20 cellular contexts compared by ENCODE assay signal in genomic region chr12:49943663-49943945, GRCh38. TPM values are rescaled to one million over a fixed set of nuclear protein-coding genes. Genes with fewer than 3 reads are reported as not detected.
DNase-seq lines count a peak whose midpoint lies in the region; ATAC-seq, FAIRE-seq and TF ChIP-seq lines count a peak whose summit lies in the region.
"Had no signal": no experiment of that assay in that cellular context is flagged by ENCODE, and none has a peak within 500 bp of the region (broad histone marks: within the 10 kb centered on the region; RNA-seq: fewer than 3 reads in every experiment).

No MANE protein-coding gene starts in this region.

- H3K4me3 ChIP-seq in HEK293 (ENCODE audit: low read depth, low read length) (no peak overlapping the region), iPS-18c (ENCODE audit: insufficient read depth, low read depth, low read length) (peak overlapping the region; percentile 20; the same call in 1 of the 2 replicates), pancreas (no peak overlapping the region)

- peaks cover 3% of the 10 kb centered on the region for H3K27me3 Mint-ChIP-seq in type B pancreatic cell

- ATAC-seq in pancreas: no peak
- ATAC-seq: Right ventricle myocardium inferior had no signal

- CTCF ChIA-PET in HEK293 (lab: Yijun Ruan, JAX) (interaction anchor here (0.6 to 2.3 kb wide), 6 partner anchors 14 to 215 kb away, joined by 3 to 8 read pairs (median 4); no protein-coding TSS in a partner anchor), RWPE1 (lab: Yijun Ruan, JAX) (interaction anchor here (0.5 to 1.3 kb wide), 3 partner anchors 41 to 76 kb away, joined by 3 to 6 read pairs (median 5); no protein-coding TSS in a partner anchor), HEK293T (lab: Yijun Ruan, JAX) (interaction anchor here (1.6 to 2.0 kb wide), 2 partner anchors 24 to 77 kb away, joined by 4 to 5 read pairs; no protein-coding TSS in a partner anchor)

- no peak overlapping the region for H3K4me3 Mint-ChIP-seq in type B pancreatic cell

- FAIRE-seq in pancreas (lab: Jason Lieb, UNC): no peak
- FAIRE-seq: H54 had no signal

- no peaks in the 10 kb centered on the region for H3K9me3 Mint-ChIP-seq in type B pancreatic cell

- H3K27me3 ChIP-seq in pancreas: no peaks in the 10 kb centered on the region

- intact Hi-C loops in pancreas (cut with DNase I): no loop called here

- H3K36me3 ChIP-seq in HEK293 (ENCODE audit: control insufficient read depth in 2 of 2, insufficient read depth in 1 of 2, low read length in 2 of 2) (no peaks in the 10 kb centered on the region), pancreas (no peaks in the 10 kb centered on the region)

- DNase-seq in RWPE1 (ENCODE audit: low spot score) (no peak), type B pancreatic cell (ENCODE audit: extremely low spot score, unreplicated experiment) (no peak), pancreas (no peak), NCI-H1092 (lab: John Stamatoyannopoulos, UW) (no peak), HEK293T (ENCODE audit: extremely low spot score) (no peak)
- DNase-seq: Caco-2, DMS153, GDM1, NCI-H1694 treated with DMSO at 0.1 percent for 48 hours, NCI-H2227 treated with DMSO at 0.1 percent for 48 hours, NCI-H510A treated with DMSO at 0.1 percent for 48 hours had no signal

- peaks cover 38% of the 10 kb centered on the region for H3K4me1 Mint-ChIP-seq in type B pancreatic cell (ENCODE audit: unreplicated experiment)

- H3K27ac ChIP-seq in HEK293 (ENCODE audit: extremely low read depth, low read depth, low read length) (no peak overlapping the region), RWPE1 (peak overlapping the region; percentile 25; the same call in 1 of the 2 replicates), pancreas (no peak overlapping the region)
- H3K27ac ChIP-seq: C4-2B, HL-60 had no signal

- H3K4me1 ChIP-seq in HEK293 (ENCODE audit: control insufficient read depth, insufficient read depth, low read length): no peaks in the 10 kb centered on the region
- peaks cover 0 to 3% (median 0%) of the 10 kb centered on the region in 3 donors for H3K4me1 ChIP-seq in pancreas

- no peak for TF ChIP-seq CTCF in HEK293 (tag by site-specific recombination; IDR thresholded peaks at IDR 0.05)
- TF ChIP-seq CTCF in RWPE1 (conservative IDR thresholded peaks at IDR 0.05; ENCODE audit: low read depth): no peak
- TF ChIP-seq CTCF in type B pancreatic cell (conservative IDR thresholded peaks at IDR 0.05): no peak
- TF ChIP-seq CTCF in pancreas (IDR thresholded peaks at IDR 0.05): no peak

- H3K9me3 ChIP-seq in HEK293 (ENCODE audit: control insufficient read depth, insufficient read depth, low read depth, low read length) (no peaks in the 10 kb centered on the region), iPS-18c (ENCODE audit: control insufficient read depth, insufficient read depth, low read length) (no peaks in the 10 kb centered on the region), pancreas (no peaks in the 10 kb centered on the region)
- H3K9me3 ChIP-seq: Caco-2 had no signal

- no peaks in the 10 kb centered on the region for H3K36me3 Mint-ChIP-seq in type B pancreatic cell

- WGBS in pancreas, 2 donors: 72 to 79% methylated on average over 1 of the region's 1 CpG

- H3K27ac Mint-ChIP-seq in type B pancreatic cell: peak overlapping the region; percentile 26

- POLR2A ChIA-PET in HEK293 (lab: Yijun Ruan, JAX): no interaction called here
- POLR2A ChIA-PET in RWPE1 (lab: Yijun Ruan, JAX; ENCODE audit: low non-redundant PET): no interaction called here
- POLR2A ChIA-PET in HEK293T (lab: Yijun Ruan, JAX): no interaction called here

TF ChIP-seq in HEK293, 187 proteins besides CTCF, POLR2A, EP300 and RAD21:
- TF ChIP-seq GLI2 (tag by site-specific recombination; IDR thresholded peaks at IDR 0.05; ENCODE audit: borderline replicate concordance, low read depth) (no peak), ZNF16 (tag by site-specific recombination; IDR thresholded peaks at IDR 0.05; ENCODE audit: low read depth) (peak; percentile 83; the same call in 1 of the 2 replicates)

TF ChIP-seq in HEK293T, 16 proteins besides CTCF, POLR2A, EP300 and RAD21:
- TF ChIP-seq ARNT (IDR thresholded peaks at IDR 0.05): no peak
- TF ChIP-seq TARDBP (IDR thresholded peaks at IDR 0.05): no peak
- no peak for TF ChIP-seq FOXA1 (IDR thresholded peaks at IDR 0.05)
- TF ChIP-seq LEF1 (IDR thresholded peaks at IDR 0.05; ENCODE audit: borderline replicate concordance): no peak
- TF ChIP-seq FOXK2 (IDR thresholded peaks at IDR 0.05): no peak
- no peak for TF ChIP-seq ELF4 (IDR thresholded peaks at IDR 0.05)
- no peak for TF ChIP-seq PKNOX1 (IDR thresholded peaks at IDR 0.05)
- no peak for TF ChIP-seq SUZ12 (IDR thresholded peaks at IDR 0.05)
- TF ChIP-seq NFRKB (IDR thresholded peaks at IDR 0.05): no peak

RNA-seq across cellular contexts. Expression of gene AQP2, which starts 6.9 kb away (rescaled TPM):
- 0.55 TPM in 1 of 2 replicates, not detected in the other for total RNA-seq in type B pancreatic cell (ENCODE audit: low replicate concordance)
- under 1 TPM in 2 of 6 donors, not detected in 4; 0.06 to 0.12 TPM for total RNA-seq in pancreas
- under 1 TPM in 1 of 2 donors, not detected in 1; 0.31 TPM for polyA plus RNA-seq in pancreas
- total RNA-seq: Caco-2, Daoy, HT1080, LHCN-M2, Right ventricle myocardium inferior had no signal

RNA-seq across cellular contexts. Expression of gene AQP5, which starts 18.1 kb away (rescaled TPM):
- total RNA-seq in type B pancreatic cell (ENCODE audit: low replicate concordance) (0.95 and 0.97 TPM in 2 replicates), pancreas (1 to 10 TPM in 2 of 6 donors, under 1 TPM in 4; 0.41 to 2.6 (median 0.91) TPM)
- polyA plus RNA-seq in pancreas: 1 to 10 TPM; 2.5 to 2.8 TPM
- total RNA-seq: Caco-2, Daoy, HT1080 had no signal

RNA-seq across cellular contexts. Expression of gene AQP6, which starts 29.1 kb away (rescaled TPM):
- 0.22 TPM in 1 of 2 replicates, not detected in the other for total RNA-seq in type B pancreatic cell (ENCODE audit: low replicate concordance)
- total RNA-seq in pancreas: under 1 TPM in 2 of 6 donors, not detected in 4; 0.06 to 0.09 TPM
- polyA plus RNA-seq in pancreas: under 1 TPM; 0.19 to 0.31 TPM
- total RNA-seq: Caco-2, HT1080, LHCN-M2, Right ventricle myocardium inferior had no signal

RNA-seq across cellular contexts. Expression of gene FAIM2, which starts 39.9 kb away (rescaled TPM):
- 0.14 and 1.7 TPM in 2 replicates for total RNA-seq in type B pancreatic cell (ENCODE audit: low replicate concordance)
- total RNA-seq in pancreas: 1 to 10 TPM in 1 of 6 donors, under 1 TPM in 5; 0.14 to 2.1 (median 0.27) TPM
- polyA plus RNA-seq in pancreas: 1 to 10 TPM in 1 of 2 donors, under 1 TPM in 1; 0.84 to 1.5 TPM
- total RNA-seq: HT1080 had no signal
